Comparison of ENCODE assay signal across 8 cellular contexts in genomic region chr15:49675051-49675450, GRCh38. TPM values are rescaled to one million over a fixed set of nuclear protein-coding genes. Genes with fewer than 3 reads are reported as not detected.
DNase-seq lines count a peak whose midpoint lies in the region; FAIRE-seq and TF ChIP-seq lines count a peak whose summit lies in the region.
"Had no signal": no experiment of that assay in that cellular context is flagged by ENCODE, and none has a peak within 500 bp of the region (broad histone marks: within the 10 kb centered on the region; RNA-seq: fewer than 3 reads in every experiment).

No MANE protein-coding gene starts in this region.

- no peak overlapping the region for H3K4me3 ChIP-seq in SJSA1
- no peak overlapping the region for H3K4me3 ChIP-seq in fibroblast of the aortic adventitia (ENCODE audit: low read depth, low read length)

- FAIRE-seq in H54 (lab: Jason Lieb, UNC), result peak; percentile 53

- H3K36me3 ChIP-seq in SJSA1, result no peaks in the 10 kb centered on the region

- H3K9me3 ChIP-seq in SJSA1 (replicated peaks), result no peaks in the 10 kb centered on the region

- no peak for TF ChIP-seq POLR2A in H54 (IDR thresholded peaks at IDR 0.05; ENCODE audit: low read depth, low read length)

- TF ChIP-seq CTCF in fibroblast of the aortic adventitia (IDR thresholded peaks at IDR 0.05; ENCODE audit: insufficient read depth, low read length), result peak; percentile 69

- H3K27me3 ChIP-seq in SJSA1 (replicated peaks), result no peaks in the 10 kb centered on the region

- in situ Hi-C loops in G401 (cut with HindIII; ENCODE audit: low sequenced_read_pairs), result no loop called here

- peaks cover 23% of the 10 kb centered on the region for H3K4me1 ChIP-seq in SJSA1 (replicated peaks)

- H3K27ac ChIP-seq in SJSA1, result peak overlapping the region; percentile 52

- DNase-seq in H54 (ENCODE audit: insufficient read length, low spot score), result peak; percentile 10
- DNase-seq in SJSA1 (ENCODE audit: low read depth in 1 of 2, low spot score in 2 of 2), result peak; percentile 43 to 77
- DNase-seq in fibroblast of the aortic adventitia (ENCODE audit: low read depth), result peak; percentile 95
- DNase-seq in stromal cell of bone marrow (ENCODE audit: low read depth), result peak; percentile 78
- DNase-seq in DMS 273 treated with DMSO at 0.1 percent for 48 hours (lab: John Stamatoyannopoulos, UW), result no peak
- DNase-seq in G401 (ENCODE audit: low spot score), result no peak
- no peak for DNase-seq in T-helper 2 cell
- DNase-seq: activated CD4-positive, alpha-beta T cell treated with anti-CD3 and anti-CD28 coated beads, Interleukin-2, amount 10 ng/mL, durations not matched to agents 7 days and 5 days had no signal

RNA-seq across cellular contexts. Expression of gene DTWD1, which starts 54.2 kb away (rescaled TPM):
- 26.0 and 41.3 TPM in 2 replicates for total RNA-seq in SJSA1 (2014; rRNA removed; shearing (Covaris generic))
- 12.5 and 47.0 TPM in 2 replicates for total RNA-seq in fibroblast of the aortic adventitia (ENCODE audit: low replicate concordance)
- total RNA-seq in G401 (2014; rRNA removed; shearing (Covaris generic)), result 18.7 and 28.2 TPM in 2 replicates

RNA-seq across cellular contexts. Expression of gene FAM227B, which starts 54.4 kb away (rescaled TPM):
- 3.3 and 7.1 TPM in 2 replicates for total RNA-seq in SJSA1 (2014; rRNA removed; shearing (Covaris generic))
- 4.3 and 5.6 TPM in 2 replicates for total RNA-seq in fibroblast of the aortic adventitia (ENCODE audit: low replicate concordance)
- total RNA-seq in G401 (2014; rRNA removed; shearing (Covaris generic)), result 0.12 and 8.2 TPM in 2 replicates

Comparison
In these comparisons a context has a peak if more than half of its experiments do, and no peak if none do; other contexts are left out.
1. DNase-seq: peak in H54 (single experiment), SJSA1 (2 of 2), fibroblast of the aortic adventitia (single experiment) and stromal cell of bone marrow (single experiment); none in DMS 273 treated with DMSO at 0.1 percent for 48 hours (single experiment), G401 (single experiment) and T-helper 2 cell (0 of 5).